In the genomic region with DNA sequence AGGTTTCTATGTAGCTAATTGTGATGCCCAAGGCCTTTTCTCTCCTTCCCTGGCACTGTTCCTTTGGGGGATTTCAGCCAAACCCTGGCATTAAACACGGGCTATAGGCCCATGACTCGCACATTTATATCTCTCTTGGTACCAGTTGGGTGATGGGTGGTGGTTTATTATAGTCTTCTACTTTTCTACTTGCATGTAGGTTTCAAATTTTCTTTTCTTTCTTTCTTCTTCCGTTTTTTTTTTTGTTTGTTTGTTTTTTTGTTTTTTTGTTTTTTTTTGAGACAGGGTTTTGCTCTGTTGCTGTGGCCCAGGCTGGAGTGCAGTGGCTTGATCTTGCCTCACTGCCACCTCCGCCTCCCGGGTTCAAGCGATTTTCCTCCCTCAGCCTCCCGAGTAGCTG, we compare ENCODE assay signal across 8 cellular contexts. TPM values are rescaled to one million over a fixed set of nuclear protein-coding genes. Genes with fewer than 3 reads are reported as not detected.
A peak's percentile ranks its signal among the peaks of the same experiment; 100 is the strongest.
DNase-seq lines count a peak whose midpoint lies in the region; ATAC-seq and TF ChIP-seq lines count a peak whose summit lies in the region.

No MANE protein-coding gene starts in this region.

- no peak for TF ChIP-seq POLR2A in lower leg skin (IDR thresholded peaks at IDR 0.05)

- H3K36me3 Mint-ChIP-seq in activated T-cell treated with anti-CD3 and anti-CD28 coated beads, Interleukin-2, amount 50 U/mL, for 72 hours (ENCODE audit: insufficient read depth in 2 of 2), result peaks cover 10 to 40% of the 10 kb centered on the region in 2 donors
- H3K36me3 Mint-ChIP-seq in activated naive CD8-positive, alpha-beta T cell treated with anti-CD3 and anti-CD28 coated beads, Interleukin-2, amount 50 U/mL, for 24 hours (ENCODE audit: low read depth), result peaks cover 35% of the 10 kb centered on the region

- no peaks in the 10 kb centered on the region for H3K9me3 ChIP-seq in tibial artery

- intact Hi-C loops in lower leg skin (cut with DNase I; ENCODE audit: low total_unique reads) (no loop called here), tibial artery (cut with DNase I; ENCODE audit: low total_unique reads) (no loop called here)

- H3K27ac Mint-ChIP-seq in activated T-cell treated with anti-CD3 and anti-CD28 coated beads, Interleukin-2, amount 50 U/mL, for 72 hours, result peak overlapping the region; percentile 94
- H3K27ac Mint-ChIP-seq in activated naive CD8-positive, alpha-beta T cell treated with anti-CD3 and anti-CD28 coated beads, Interleukin-2, amount 50 U/mL, for 24 hours, result peak overlapping the region; percentile 94

- 69% methylated on average over 7 of the region's 7 CpGs for WGBS in lower leg skin, 2 donors

- peaks cover 0 to 37% (median 24%) of the 10 kb centered on the region in 3 donors for H3K36me3 ChIP-seq in tibial artery

- no peaks in the 10 kb centered on the region for H3K9me3 Mint-ChIP-seq in activated T-cell treated with anti-CD3 and anti-CD28 coated beads, Interleukin-2, amount 50 U/mL, for 72 hours
- H3K9me3 Mint-ChIP-seq in activated naive CD8-positive, alpha-beta T cell treated with anti-CD3 and anti-CD28 coated beads, Interleukin-2, amount 50 U/mL, for 24 hours, result no peaks in the 10 kb centered on the region

- peak overlapping the region; percentile 86 to 87 for H3K27ac ChIP-seq in tibial artery

- peaks cover 46% of the 10 kb centered on the region for H3K4me1 Mint-ChIP-seq in activated T-cell treated with anti-CD3 and anti-CD28 coated beads, Interleukin-2, amount 50 U/mL, for 72 hours (ENCODE audit: low read depth)
- peaks cover 50% of the 10 kb centered on the region for H3K4me1 Mint-ChIP-seq in activated naive CD8-positive, alpha-beta T cell treated with anti-CD3 and anti-CD28 coated beads, Interleukin-2, amount 50 U/mL, for 24 hours

- no peak for ATAC-seq in activated T-cell treated with anti-CD3 and anti-CD28 coated beads, Interleukin-2, amount 50 U/mL, for 72 hours (replicated peaks in 1 of 2)
- ATAC-seq in activated naive CD8-positive, alpha-beta T cell treated with anti-CD3 and anti-CD28 coated beads, Interleukin-2, amount 50 U/mL, for 24 hours, result no peak
- ATAC-seq in GM21737 (IDR thresholded peaks at IDR 0.05; ENCODE audit: unreplicated experiment) (no peak), HG03439 (IDR thresholded peaks at IDR 0.05; ENCODE audit: unreplicated experiment) (no peak)

- peak overlapping the region; percentile 76 for H3K4me3 ChIP-seq in lower leg skin (ENCODE audit: low read depth, poor library complexity, severe bottlenecking)
- H3K4me3 ChIP-seq in tibial artery, result peak overlapping the region; percentile 85 to 87

- no peaks in the 10 kb centered on the region for H3K27me3 Mint-ChIP-seq in activated T-cell treated with anti-CD3 and anti-CD28 coated beads, Interleukin-2, amount 50 U/mL, for 72 hours (ENCODE audit: low read depth)
- H3K27me3 Mint-ChIP-seq in activated naive CD8-positive, alpha-beta T cell treated with anti-CD3 and anti-CD28 coated beads, Interleukin-2, amount 50 U/mL, for 24 hours, result no peaks in the 10 kb centered on the region

- H3K27me3 ChIP-seq in tibial artery, result no peaks in the 10 kb centered on the region

- H3K4me3 Mint-ChIP-seq in activated T-cell treated with anti-CD3 and anti-CD28 coated beads, Interleukin-2, amount 50 U/mL, for 72 hours, result peak overlapping the region; percentile 92 to 95
- peak overlapping the region; percentile 96 for H3K4me3 Mint-ChIP-seq in activated naive CD8-positive, alpha-beta T cell treated with anti-CD3 and anti-CD28 coated beads, Interleukin-2, amount 50 U/mL, for 24 hours

- H3K4me1 ChIP-seq in tibial artery, result peaks cover 0 to 20% (median 8%) of the 10 kb centered on the region in 4 donors

- no peak for TF ChIP-seq CTCF in lower leg skin (IDR thresholded peaks at IDR 0.05)
- TF ChIP-seq CTCF in tibial artery (IDR thresholded peaks at IDR 0.05), result no peak

- no peak for DNase-seq in activated T-cell treated with anti-CD3 and anti-CD28 coated beads, Interleukin-2, amount 50 U/mL, for 72 hours
- DNase-seq in activated T-cell treated with anti-CD3 and anti-CD28 coated beads, Interleukin-2, amount 50 U/mL, for 1 hour, result no peak
- DNase-seq in activated naive CD8-positive, alpha-beta T cell treated with anti-CD3 and anti-CD28 coated beads, Interleukin-2, amount 50 U/mL, for 24 hours, result no peak
- no peak for DNase-seq in lower leg skin (ENCODE audit: low spot score in 2 of 2)
- no peak for DNase-seq in tibial artery
- DNase-seq in DMS 273 treated with DMSO at 0.1 percent for 48 hours (lab: John Stamatoyannopoulos, UW), result no peak

RNA-seq across cellular contexts. Expression of gene IL10RB, which starts 1.1 kb away (rescaled TPM):
- total RNA-seq in activated T-cell treated with anti-CD3 and anti-CD28 coated beads, Interleukin-2, amount 50 U/mL, for 72 hours, result 10 to 100 TPM; 36.4 to 44.0 TPM
- 10 to 100 TPM; 27.6 to 33.3 (median 30.2) TPM for total RNA-seq in lower leg skin

RNA-seq across cellular contexts. Expression of gene IFNAR2, which starts 37.5 kb away (rescaled TPM):
- total RNA-seq in activated T-cell treated with anti-CD3 and anti-CD28 coated beads, Interleukin-2, amount 50 U/mL, for 72 hours, result 10 to 100 TPM; 30.5 to 30.7 TPM
- 10 to 100 TPM in 1 of 4 donors, 1 to 10 TPM in 3; 2.7 to 14.2 (median 2.9) TPM for total RNA-seq in lower leg skin

RNA-seq across cellular contexts. Expression of gene IFNAR1, which starts 57.5 kb away (rescaled TPM):
- 10 to 100 TPM; 28.2 to 29.1 TPM for total RNA-seq in activated T-cell treated with anti-CD3 and anti-CD28 coated beads, Interleukin-2, amount 50 U/mL, for 72 hours
- 10 to 100 TPM; 17.0 to 19.4 (median 19.0) TPM for total RNA-seq in lower leg skin
